ENCODE assay signal across 30 cellular contexts in the genomic region with DNA sequence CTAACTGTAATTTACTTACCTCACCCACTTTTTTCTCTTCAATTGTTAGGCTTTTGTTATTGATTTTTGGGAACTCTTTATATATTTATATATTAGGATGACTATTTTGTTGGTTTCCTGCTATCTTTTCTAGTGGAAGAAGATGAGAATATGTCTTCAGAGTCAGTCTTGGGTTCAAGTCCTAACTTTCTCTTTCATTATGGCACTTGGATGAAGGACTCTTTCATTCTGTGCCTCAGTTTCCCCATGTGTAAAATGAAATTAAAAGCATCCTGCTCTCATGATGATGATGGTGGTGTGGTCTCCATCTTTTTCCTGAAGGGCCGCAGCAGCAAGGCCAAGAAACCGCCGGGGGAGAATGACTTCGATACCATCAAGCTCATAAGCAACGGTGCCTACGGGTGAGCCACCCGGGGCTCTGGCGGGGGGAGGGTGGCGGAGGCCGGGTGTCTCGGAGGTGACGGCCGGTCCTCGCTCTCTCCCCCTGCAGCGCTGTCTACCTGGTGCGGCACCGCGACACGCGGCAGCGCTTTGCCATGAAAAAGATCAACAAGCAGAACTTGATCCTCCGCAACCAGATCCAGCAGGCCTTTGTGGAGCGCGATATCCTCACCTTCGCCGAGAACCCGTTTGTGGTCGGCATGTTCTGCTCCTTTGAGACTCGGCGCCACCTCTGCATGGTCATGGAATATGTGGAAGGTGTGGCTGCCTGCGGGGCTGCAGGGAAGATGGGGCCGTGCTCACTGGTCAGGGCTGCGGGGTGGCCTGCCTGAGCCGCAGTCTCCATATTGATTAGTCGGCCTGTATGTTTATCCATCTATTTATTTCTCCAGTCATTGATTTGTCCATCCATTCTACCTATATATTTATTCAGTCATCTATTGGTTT. TPM values are rescaled to one million over a fixed set of nuclear protein-coding genes. Genes with fewer than 3 reads are reported as not detected.
"Had no signal": no experiment of that assay in that cellular context is flagged by ENCODE, and none has a peak within 500 bp of the region (broad histone marks: within the 10 kb centered on the region; RNA-seq: fewer than 3 reads in every experiment).

No MANE protein-coding gene starts in this region.

- ATAC-seq: natural killer cell; pancreas; right cardiac atrium; stimulated activated effector memory CD8-positive, alpha-beta T cell treated with anti-CD3 and anti-CD28 coated beads, Interleukin-12 subunit alpha, Interleukin-12 subunit beta, amount 100 ng/mL, for 72 hours; upper lobe of right lung had no signal

- H3K9ac ChIP-seq: neural progenitor cell had no signal

- H3K4me1 ChIP-seq: left ventricle myocardium inferior, neural progenitor cell, pancreas, prostate gland, sigmoid colon, spleen, suprapubic skin, tibial artery, upper lobe of right lung had no signal

- H3K4me1 Mint-ChIP-seq: immature natural killer cell; mesothelial cell of epicardium; naive B cell; natural killer cell; neural progenitor cell; stimulated activated effector memory CD8-positive, alpha-beta T cell treated with anti-CD3 and anti-CD28 coated beads, Interleukin-12 subunit alpha, Interleukin-12 subunit beta, amount 100 ng/mL, for 72 hours had no signal

- H3K4me3 ChIP-seq: left ventricle myocardium inferior, lung, neural progenitor cell, pancreas, prostate gland, sigmoid colon, spleen, suprapubic skin, thoracic aorta, tibial artery, upper lobe of right lung had no signal

- H3K4me3 Mint-ChIP-seq: immature natural killer cell; mesothelial cell of epicardium; naive B cell; natural killer cell; nephron progenitor cell; neural progenitor cell; stimulated activated effector memory CD8-positive, alpha-beta T cell treated with anti-CD3 and anti-CD28 coated beads, Interleukin-12 subunit alpha, Interleukin-12 subunit beta, amount 100 ng/mL, for 72 hours; stimulated activated naive CD8-positive, alpha-beta T cell treated with anti-CD3 and anti-CD28 coated beads, Interleukin-15, Interleukin-2, amounts not matched to agents 100 ng/mL and 50 ng/mL, for 24 hours had no signal

- H3K27me3 Mint-ChIP-seq: stimulated activated naive CD8-positive, alpha-beta T cell treated with anti-CD3 and anti-CD28 coated beads, Interleukin-15, Interleukin-2, amounts not matched to agents 100 ng/mL and 50 ng/mL, for 24 hours had no signal

- DNase-seq: hypothalamus; immature natural killer cell; left ventricle myocardium inferior; mesendoderm; naive B cell; natural killer cell; nephron progenitor cell; pancreas; retina; right cardiac atrium; sigmoid colon; small intestine; spleen; stimulated activated CD4-positive, alpha-beta T cell treated with anti-CD3 and anti-CD28 coated beads, Interleukin-4, amount 100 ng/mL, for 24 hours; stimulated activated naive CD4-positive, alpha-beta T cell; tibial artery; upper lobe of right lung had no signal

- H3K9me3 ChIP-seq: pancreas, prostate gland, sigmoid colon, suprapubic skin, upper lobe of right lung had no signal

- H2AFZ ChIP-seq: neural progenitor cell had no signal

- H3K27me3 ChIP-seq: neural progenitor cell, pancreas, sigmoid colon, suprapubic skin, tibial artery, upper lobe of right lung had no signal

- H3K27ac Mint-ChIP-seq: immature natural killer cell; mesothelial cell of epicardium; naive B cell; natural killer cell; nephron progenitor cell; neural progenitor cell; stimulated activated effector memory CD8-positive, alpha-beta T cell treated with anti-CD3 and anti-CD28 coated beads, Interleukin-12 subunit alpha, Interleukin-12 subunit beta, amount 100 ng/mL, for 72 hours; stimulated activated naive CD8-positive, alpha-beta T cell treated with anti-CD3 and anti-CD28 coated beads, Interleukin-15, Interleukin-2, amounts not matched to agents 100 ng/mL and 50 ng/mL, for 24 hours had no signal

- H3K9me3 Mint-ChIP-seq: mesothelial cell of epicardium; nephron progenitor cell; neural progenitor cell; stimulated activated naive CD8-positive, alpha-beta T cell treated with anti-CD3 and anti-CD28 coated beads, Interleukin-15, Interleukin-2, amounts not matched to agents 100 ng/mL and 50 ng/mL, for 24 hours had no signal

- H3K36me3 ChIP-seq: left ventricle myocardium inferior, neural progenitor cell, pancreas, prostate gland, sigmoid colon, spleen, suprapubic skin, thoracic aorta, tibial artery, upper lobe of right lung had no signal

- H3K36me3 Mint-ChIP-seq: mesothelial cell of epicardium; naive B cell; natural killer cell; stimulated activated effector memory CD8-positive, alpha-beta T cell treated with anti-CD3 and anti-CD28 coated beads, Interleukin-12 subunit alpha, Interleukin-12 subunit beta, amount 100 ng/mL, for 72 hours had no signal

- H3K4me2 ChIP-seq: neural progenitor cell had no signal

- H3K27ac ChIP-seq: left ventricle myocardium inferior, neural progenitor cell, pancreas, prostate gland, sigmoid colon, spleen, suprapubic skin, thoracic aorta, tibial artery, upper lobe of right lung had no signal

RNA-seq across cellular contexts. Expression of gene MAST1, which starts 20.0 kb away (rescaled TPM):
- total RNA-seq: left ventricle myocardium inferior, omental fat pad, thoracic aorta, upper lobe of right lung had no signal

RNA-seq across cellular contexts. Expression of gene RTBDN, which starts 23.9 kb away (rescaled TPM):
- total RNA-seq: left ventricle myocardium inferior, lower leg skin, lung, mesothelial cell of epicardium, natural killer cell, omental fat pad, right cardiac atrium, spleen, subcutaneous adipose tissue, suprapubic skin, thoracic aorta, upper lobe of right lung had no signal
- polyA plus RNA-seq: immature natural killer cell, lung, right cardiac atrium, spleen had no signal

RNA-seq across cellular contexts. Expression of gene KLF1, which starts 28.7 kb away (rescaled TPM):
- total RNA-seq: kidney epithelial cell, left ventricle myocardium inferior, mononuclear cell, natural killer cell, prostate gland, right cardiac atrium, sigmoid colon, subcutaneous adipose tissue, suprapubic skin, thoracic aorta, upper lobe of right lung had no signal
- polyA plus RNA-seq: pancreas, right cardiac atrium had no signal
